Comparison of ENCODE assay signal across 8 cellular contexts in the genomic region with DNA sequence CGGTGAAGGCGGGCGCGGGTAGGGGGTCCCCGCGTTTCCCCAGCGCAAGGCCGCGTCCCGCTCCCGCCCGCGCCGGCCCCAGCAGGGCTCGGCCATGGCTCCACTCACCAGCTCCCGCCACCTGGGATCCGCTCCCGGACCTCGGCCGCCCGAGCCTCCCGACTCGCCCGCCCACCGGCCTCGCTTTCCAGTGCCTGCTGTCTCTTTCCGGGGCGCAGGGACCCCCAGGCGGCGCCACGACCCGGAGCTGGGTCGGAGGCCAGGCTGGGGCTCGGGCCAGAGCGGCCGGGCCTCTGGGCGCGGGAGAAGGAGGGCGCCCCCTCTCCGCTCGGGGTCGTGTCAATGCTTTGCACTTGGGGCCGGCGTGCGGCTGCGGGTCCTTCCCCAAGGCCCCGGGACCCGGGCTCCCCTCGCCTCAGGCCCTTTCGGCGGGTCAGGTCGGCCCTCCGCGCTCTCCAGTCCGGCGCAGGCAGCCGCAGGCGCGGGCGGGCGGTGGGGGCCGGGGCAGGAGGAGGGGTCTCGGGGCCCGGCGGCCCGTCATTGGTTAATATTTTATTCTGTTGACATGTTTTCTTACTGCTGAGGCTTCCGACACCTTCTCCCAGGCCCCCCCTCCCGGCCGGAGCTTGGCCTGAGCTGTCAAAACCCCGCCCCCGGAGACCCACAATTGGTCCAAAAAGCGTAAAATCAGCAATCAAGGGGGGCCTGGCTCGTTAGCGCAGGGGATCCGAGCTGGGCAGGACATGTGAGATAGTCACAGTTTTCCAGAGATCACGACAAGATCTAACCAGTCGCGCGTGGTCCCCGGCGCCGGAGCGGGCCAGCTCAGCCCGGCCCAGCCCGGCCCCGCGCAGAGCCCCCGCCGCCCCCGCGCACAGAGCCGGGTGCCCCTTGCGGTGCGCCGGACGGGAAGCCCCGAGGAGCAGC. TPM values are rescaled to one million over a fixed set of nuclear protein-coding genes. Genes with fewer than 3 reads are reported as not detected.
DNase-seq lines count a peak whose midpoint lies in the region; ATAC-seq and TF ChIP-seq lines count a peak whose summit lies in the region.

A gene (plus strand): TSS at position 713 of the 927 bp plus-strand sequence. CDS start 334 bp downstream, outside the sequence.

- TF ChIP-seq CTCF in WTC11 (IDR thresholded peaks at IDR 0.05) = no peak
- TF ChIP-seq CTCF in osteoblast (IDR thresholded peaks at IDR 0.05; ENCODE audit: extremely low read depth, low read depth, low read length) = peak; percentile 4
- no peak for TF ChIP-seq CTCF in GM10266 (IDR thresholded peaks at IDR 0.05; ENCODE audit: control insufficient read depth, insufficient read depth, low read depth, missing control alignments)

- H3K27me3 ChIP-seq in osteoblast (ENCODE audit: insufficient read depth, low read length) = no peaks in the 10 kb centered on the region

- H3K27me3 Mint-ChIP-seq in WTC11 (ENCODE audit: low read depth) = peaks cover 95% of the 10 kb centered on the region

- peak within 1 kb of the TSS; percentile 86 for H3K27ac ChIP-seq in osteoblast (ENCODE audit: low read depth, low read length)

- H3K79me2 ChIP-seq in osteoblast (ENCODE audit: insufficient read depth, low read length) = peaks cover 88% of the 10 kb centered on the region

- peaks cover 44% of the 10 kb centered on the region for H3K4me1 Mint-ChIP-seq in WTC11

- CTCF ChIA-PET in WTC11 (lab: Charles Lee) = interaction anchor here (0.6 to 4.2 kb wide), 5 partner anchors 11 to 1624 kb away, joined by 3 to 37 read pairs (median 3); no protein-coding TSS in a partner anchor

- H4K20me1 ChIP-seq in osteoblast (ENCODE audit: insufficient read depth, low read length) = peaks cover 17% of the 10 kb centered on the region

- peak; percentile 18 for ATAC-seq in WTC11
- no peak for ATAC-seq in HG02571 (IDR thresholded peaks at IDR 0.05; ENCODE audit: unreplicated experiment)

- H3K36me3 ChIP-seq in osteoblast (ENCODE audit: insufficient read depth, low read length) = peaks cover 15% of the 10 kb centered on the region

- no peaks in the 10 kb centered on the region for H3K9me3 ChIP-seq in osteoblast (ENCODE audit: low read depth, low read length)

- peak within 1 kb of the TSS; percentile 95 for H3K4me2 ChIP-seq in osteoblast (ENCODE audit: insufficient read depth, low read length)

- H3K36me3 Mint-ChIP-seq in WTC11 = no peaks in the 10 kb centered on the region

- peak within 1 kb of the TSS; percentile 62 for H3K4me3 Mint-ChIP-seq in WTC11

- peak within 1 kb of the TSS; percentile 32 for H2AFZ ChIP-seq in osteoblast (ENCODE audit: low read length)

- DNase-seq in AG08396 (ENCODE audit: low spot score) (peak; percentile 97), HK-2 (ENCODE audit: unreplicated experiment) (peak; percentile 65), WTC11 (ENCODE audit: low spot score) (peak; percentile 64), glomerular visceral epithelial cell (ENCODE audit: extremely low spot score) (peak; percentile 82), osteoblast (ENCODE audit: insufficient read length, low spot score, missing footprints) (peak; percentile 100), NK-92 (lab: John Stamatoyannopoulos, UW; ENCODE audit: unreplicated experiment) (no peak), GM10266 (ENCODE audit: extremely low spot score) (no peak)

- H3K27ac Mint-ChIP-seq in WTC11 = no peak within 1 kb of the TSS

- POLR2A ChIA-PET in WTC11 (lab: Charles Lee) = no interaction called here

- H3K9me3 Mint-ChIP-seq in WTC11 = no peaks in the 10 kb centered on the region

- peaks cover 39% of the 10 kb centered on the region for H3K4me1 ChIP-seq in osteoblast (ENCODE audit: insufficient read depth, low read length)

- peak within 1 kb of the TSS; percentile 88 for H3K4me3 ChIP-seq in osteoblast (ENCODE audit: insufficient read depth, low read length)

TF ChIP-seq in WTC11, 78 proteins besides CTCF, POLR2A, EP300 and RAD21:
- TF ChIP-seq ZNF423 (CRISPR knock-in tag; IDR thresholded peaks at IDR 0.05) (0 out of 2 replicates have a peak, but pooled peaks have one; percentile 30), ZNF219 (CRISPR knock-in tag; IDR thresholded peaks at IDR 0.05; ENCODE audit: borderline replicate concordance) (0 out of 2 replicates have a peak, but pooled peaks have one; percentile 42), GABPB1 (CRISPR knock-in tag; IDR thresholded peaks at IDR 0.05) (peak; percentile 55)
- TF ChIP-seq, protein P1, sequence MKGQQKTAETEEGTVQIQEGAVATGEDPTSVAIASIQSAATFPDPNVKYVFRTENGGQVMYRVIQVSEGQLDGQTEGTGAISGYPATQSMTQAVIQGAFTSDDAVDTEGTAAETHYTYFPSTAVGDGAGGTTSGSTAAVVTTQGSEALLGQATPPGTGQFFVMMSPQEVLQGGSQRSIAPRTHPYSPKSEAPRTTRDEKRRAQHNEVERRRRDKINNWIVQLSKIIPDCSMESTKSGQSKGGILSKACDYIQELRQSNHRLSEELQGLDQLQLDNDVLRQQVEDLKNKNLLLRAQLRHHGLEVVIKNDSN (CRISPR knock-in tag; IDR thresholded peaks at IDR 0.05) = no peak
- TF ChIP-seq, protein P2, sequence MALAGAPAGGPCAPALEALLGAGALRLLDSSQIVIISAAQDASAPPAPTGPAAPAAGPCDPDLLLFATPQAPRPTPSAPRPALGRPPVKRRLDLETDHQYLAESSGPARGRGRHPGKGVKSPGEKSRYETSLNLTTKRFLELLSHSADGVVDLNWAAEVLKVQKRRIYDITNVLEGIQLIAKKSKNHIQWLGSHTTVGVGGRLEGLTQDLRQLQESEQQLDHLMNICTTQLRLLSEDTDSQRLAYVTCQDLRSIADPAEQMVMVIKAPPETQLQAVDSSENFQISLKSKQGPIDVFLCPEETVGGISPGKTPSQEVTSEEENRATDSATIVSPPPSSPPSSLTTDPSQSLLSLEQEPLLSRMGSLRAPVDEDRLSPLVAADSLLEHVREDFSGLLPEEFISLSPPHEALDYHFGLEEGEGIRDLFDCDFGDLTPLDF (CRISPR knock-in tag; IDR thresholded peaks at IDR 0.05) = no peak
- TF ChIP-seq, protein P3, sequence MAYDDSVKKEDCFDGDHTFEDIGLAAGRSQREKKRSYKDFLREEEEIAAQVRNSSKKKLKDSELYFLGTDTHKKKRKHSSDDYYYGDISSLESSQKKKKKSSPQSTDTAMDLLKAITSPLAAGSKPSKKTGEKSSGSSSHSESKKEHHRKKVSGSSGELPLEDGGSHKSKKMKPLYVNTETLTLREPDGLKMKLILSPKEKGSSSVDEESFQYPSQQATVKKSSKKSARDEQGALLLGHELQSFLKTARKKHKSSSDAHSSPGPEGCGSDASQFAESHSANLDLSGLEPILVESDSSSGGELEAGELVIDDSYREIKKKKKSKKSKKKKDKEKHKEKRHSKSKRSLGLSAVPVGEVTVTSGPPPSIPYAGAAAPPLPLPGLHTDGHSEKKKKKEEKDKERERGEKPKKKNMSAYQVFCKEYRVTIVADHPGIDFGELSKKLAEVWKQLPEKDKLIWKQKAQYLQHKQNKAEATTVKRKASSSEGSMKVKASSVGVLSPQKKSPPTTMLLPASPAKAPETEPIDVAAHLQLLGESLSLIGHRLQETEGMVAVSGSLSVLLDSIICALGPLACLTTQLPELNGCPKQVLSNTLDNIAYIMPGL (CRISPR knock-in tag; IDR thresholded peaks at IDR 0.05) = peak; percentile 68; the same call in 1 of the 2 replicates

RNA-seq across cellular contexts. Expression of the gene that starts here (rescaled TPM):
- 0.09 to 0.41 TPM (median 0.21 TPM) in 3 replicates for total RNA-seq in WTC11 (2021)
- total RNA-seq in osteoblast = 10.3 and 11.6 TPM in 2 replicates

Comparison
In these comparisons a context has a peak if more than half of its experiments do, and no peak if none do; other contexts are left out.
1. Peak in DNase-seq and ATAC-seq in WTC11; RNA of the gene not detected or under 1 TPM.
2. DNase-seq: peak in AG08396 (single experiment), HK-2 (single experiment), glomerular visceral epithelial cell (single experiment) and osteoblast (single experiment); none in NK-92 (single experiment) and GM10266 (single experiment).